ENCODE assay signal across 8 cellular contexts in genomic region chrX:152904151-152905080, GRCh38. TPM values are rescaled to one million over a fixed set of nuclear protein-coding genes. Genes with fewer than 3 reads are reported as not detected.
A peak's percentile ranks its signal among the peaks of the same experiment; 100 is the strongest.
DNase-seq lines count a peak whose midpoint lies in the region; ATAC-seq and TF ChIP-seq lines count a peak whose summit lies in the region.

No MANE protein-coding gene starts in this region.

- intact Hi-C loops in ovary (cut with DNase I), result no loop called here

- no peak for TF ChIP-seq POLR2A in ovary (IDR thresholded peaks at IDR 0.05)

- DNase-seq in Ammon's horn (ENCODE audit: low spot score) (peak; percentile 45), NCI-H226 (peak; percentile 47), activated T-cell treated with anti-CD3 and anti-CD28 coated beads for 4 hours (peak; percentile 4), fibroblast of villous mesenchyme (ENCODE audit: low read depth) (peak; percentile 46), ovary (peak in 4 of 5 donors; percentile 24 to 51 (median 40))

- no peak for TF ChIP-seq EP300 in ovary (IDR thresholded peaks at IDR 0.05)

- no peak overlapping the region for H3K27ac ChIP-seq in ovary

- no peaks in the 10 kb centered on the region for H3K4me1 ChIP-seq in ovary (ENCODE audit: insufficient read depth)

- no peaks in the 10 kb centered on the region for H3K27me3 ChIP-seq in ovary

- TF ChIP-seq CTCF in fibroblast of villous mesenchyme (IDR thresholded peaks at IDR 0.05; ENCODE audit: insufficient read depth, low read depth, low read length) (peak; percentile 80), ovary (IDR thresholded peaks at IDR 0.05) (peak in 1 of 3 donors; percentile 25)

- ATAC-seq in GM18909 (IDR thresholded peaks at IDR 0.05; ENCODE audit: poor library complexity, unreplicated experiment) (peak; percentile 52), HG03025 (IDR thresholded peaks at IDR 0.05; ENCODE audit: low FRiP score, unreplicated experiment) (no peak), HG02981 (IDR thresholded peaks at IDR 0.05; ENCODE audit: unreplicated experiment) (no peak)

- H3K36me3 ChIP-seq in ovary, result no peaks in the 10 kb centered on the region

- no peaks in the 10 kb centered on the region for H3K9me3 ChIP-seq in ovary

- 23 to 33% (median 25%) methylated on average over 20 of the region's 20 CpGs for WGBS in ovary, 3 donors

- no peak overlapping the region for H3K4me3 ChIP-seq in fibroblast of villous mesenchyme (ENCODE audit: low read depth, low read length)
- no peak overlapping the region for H3K4me3 ChIP-seq in ovary

RNA-seq across cellular contexts. Expression of gene ZNF185, which starts 6.5 kb away (rescaled TPM):
- total RNA-seq in fibroblast of villous mesenchyme (2.9 and 3.9 TPM in 2 replicates), ovary (10 to 100 TPM in 3 of 7 donors, 1 to 10 TPM in 4; 3.5 to 26.9 (median 10.0) TPM)
- polyA plus RNA-seq in ovary, result 10 to 100 TPM in 1 of 2 donors, 1 to 10 TPM in 1; 4.7 to 28.7 TPM
